ENCODE assay signal across 8 cellular contexts in genomic region chr6:20319520-20320357, GRCh38.
DNase-seq lines count a peak whose midpoint lies in the region; ATAC-seq lines count a peak whose summit lies in the region.

No MANE protein-coding gene starts in this region.

- ATAC-seq in HG03439 (IDR thresholded peaks at IDR 0.05; ENCODE audit: unreplicated experiment), result peak; percentile 99

- in situ Hi-C loops in ACHN (cut with HindIII; ENCODE audit: low pct_ligation_motif_present, low pct_unique_long_range_greater_than_20kb, low sequenced_read_pairs), result no loop called here

- peak; percentile 43 for DNase-seq in NK-92 treated with Interleukin-12 subunit alpha and Interleukin-12 subunit beta, amount 100 ng/mL, for 24 hours (lab: John Stamatoyannopoulos, UW)
- DNase-seq in NK-92 (lab: John Stamatoyannopoulos, UW; ENCODE audit: unreplicated experiment), result no peak
- DNase-seq in activated CD4-positive, alpha-beta T cell treated with anti-CD3 and anti-CD28 coated beads, Interleukin-2, amount 50 U/mL, for 1 hour, result peak; percentile 61
- DNase-seq in globus pallidus (ENCODE audit: low spot score), result peak; percentile 47
- DNase-seq in stimulated activated CD8-positive, alpha-beta memory T cell treated with anti-CD3 and anti-CD28 coated beads, Interleukin-2, amount 100 ng/mL, for 48 hours (ENCODE audit: low read depth in 2 of 2), result peak; percentile 16 to 61
- DNase-seq in ACHN, result no peak
- no peak for DNase-seq in NCI-H2107 (lab: John Stamatoyannopoulos, UW)

Comparison
In these comparisons a context has a peak if more than half of its experiments do, and no peak if none do; other contexts are left out.
1. DNase-seq: peak in NK-92 treated with Interleukin-12 subunit alpha and Interleukin-12 subunit beta, amount 100 ng/mL, for 24 hours (single experiment), activated CD4-positive, alpha-beta T cell treated with anti-CD3 and anti-CD28 coated beads, Interleukin-2, amount 50 U/mL, for 1 hour (single experiment), globus pallidus (single experiment) and stimulated activated CD8-positive, alpha-beta memory T cell treated with anti-CD3 and anti-CD28 coated beads, Interleukin-2, amount 100 ng/mL, for 48 hours (2 of 2); none in NK-92 (single experiment), ACHN (single experiment) and NCI-H2107 (single experiment).